In the genomic region with DNA sequence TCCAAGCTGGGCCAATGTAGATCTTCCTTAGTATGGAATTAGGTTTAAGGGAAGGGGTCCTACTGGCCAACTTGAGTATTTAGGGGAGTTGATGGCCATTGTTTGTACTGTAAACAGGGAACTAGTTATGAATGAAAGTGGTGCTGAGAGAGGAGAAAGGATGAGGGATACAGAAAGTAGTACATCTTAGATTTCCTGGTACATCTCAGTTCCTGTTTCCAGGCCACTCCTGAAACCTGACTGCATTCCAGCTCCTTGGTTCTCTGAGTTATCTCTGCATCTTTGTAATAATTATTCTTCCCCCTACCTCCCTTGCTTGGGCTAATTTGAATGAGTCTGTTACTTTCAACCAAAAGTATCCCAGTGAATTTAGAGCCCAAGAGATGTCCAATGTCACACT, we compare ENCODE assay signal across 23 cellular contexts.
"Had no signal": no experiment of that assay in that cellular context is flagged by ENCODE, and none has a peak within 500 bp of the region (broad histone marks: within the 10 kb centered on the region; RNA-seq: fewer than 3 reads in every experiment).

No MANE protein-coding gene starts in this region.

- H3K36me3 Mint-ChIP-seq: natural killer cell had no signal

- H3K9me3 ChIP-seq: colonic mucosa, gastrocnemius medialis, lower lobe of right lung, neutrophil, pancreas, right lobe of liver, thyroid gland had no signal

- H3K9me3 Mint-ChIP-seq: dendritic cell treated with granulocyte-macrophage colony-stimulating factor and Interleukin-4, amounts not matched to agents 40 ng/mL and 50 ng/mL, for 4 days; endodermal cell; natural killer cell; stimulated activated naive CD8-positive, alpha-beta T cell treated with anti-CD3 and anti-CD28 coated beads, Interleukin-15, amount 100 ng/mL, for 72 hours had no signal

- H3K27ac ChIP-seq: colonic mucosa, epithelial cell of prostate, gastrocnemius medialis, lower lobe of right lung, neutrophil, pancreas, right lobe of liver, thyroid gland had no signal

- H3K27me3 Mint-ChIP-seq: dendritic cell treated with granulocyte-macrophage colony-stimulating factor and Interleukin-4, amounts not matched to agents 40 ng/mL and 50 ng/mL, for 4 days; stimulated activated naive CD8-positive, alpha-beta T cell treated with anti-CD3 and anti-CD28 coated beads, Interleukin-15, amount 100 ng/mL, for 72 hours had no signal

- DNase-seq: colonic mucosa; effector CD8-positive, alpha-beta T cell; endodermal cell; foreskin fibroblast; gastrocnemius medialis; head of caudate nucleus; left ventricle myocardium superior; lower lobe of right lung; natural killer cell; pancreas; retina; right lobe of liver; small intestine; stimulated activated CD4-positive, alpha-beta T cell treated with anti-CD3 and anti-CD28 coated beads, Interleukin-15, amount 100 ng/mL, for 24 hours; stimulated activated CD4-positive, alpha-beta T cell treated with anti-CD3 and anti-CD28 coated beads, Interleukin-2, amount 100 ng/mL, for 48 hours; stimulated activated naive CD4-positive, alpha-beta T cell; stimulated activated naive CD8-positive, alpha-beta T cell treated with anti-CD3 and anti-CD28 coated beads, Interleukin-15, amount 100 ng/mL, for 72 hours; thyroid gland; trophoblast cell had no signal

- H3K4me3 Mint-ChIP-seq: dendritic cell treated with granulocyte-macrophage colony-stimulating factor and Interleukin-4, amounts not matched to agents 40 ng/mL and 50 ng/mL, for 4 days; endodermal cell; natural killer cell; stimulated activated naive CD8-positive, alpha-beta T cell treated with anti-CD3 and anti-CD28 coated beads, Interleukin-15, amount 100 ng/mL, for 72 hours had no signal

- H3K4me1 ChIP-seq: colonic mucosa, gastrocnemius medialis, pancreas, right lobe of liver, thyroid gland had no signal

- H3K4me3 ChIP-seq: colonic mucosa, gastrocnemius medialis, lower lobe of right lung, pancreas, right lobe of liver, thyroid gland had no signal

- H3K36me3 ChIP-seq: colonic mucosa, gastrocnemius medialis, lower lobe of right lung, pancreas, right lobe of liver, thyroid gland had no signal

- H3K27me3 ChIP-seq: colonic mucosa, gastrocnemius medialis, neutrophil, pancreas, right lobe of liver, thyroid gland had no signal

- H3K27ac Mint-ChIP-seq: dendritic cell treated with granulocyte-macrophage colony-stimulating factor and Interleukin-4, amounts not matched to agents 40 ng/mL and 50 ng/mL, for 4 days; endodermal cell; natural killer cell had no signal

- ATAC-seq: esophagus mucosa; gastrocnemius medialis; left ventricle myocardium superior; lower lobe of right lung; natural killer cell; pancreas; right lobe of liver; stimulated activated naive CD8-positive, alpha-beta T cell treated with anti-CD3 and anti-CD28 coated beads, Interleukin-15, amount 100 ng/mL, for 72 hours had no signal
